Comparison of ENCODE assay signal across 1 cellular context in genomic region chr1:22208265-22208972, GRCh38.
TF ChIP-seq lines count a peak whose summit lies in the region.

No MANE protein-coding gene starts in this region.

TF ChIP-seq in K562, 482 proteins besides CTCF, POLR2A, EP300 and RAD21 (continued from another document and continues in another):
- TF ChIP-seq ZBTB40 (IDR thresholded peaks at IDR 0.05) (no peak), ZBTB40 (CRISPR knock-in tag; IDR thresholded peaks at IDR 0.05) (no peak), MTA3 (IDR thresholded peaks at IDR 0.05; ENCODE audit: borderline replicate concordance) (peak; percentile 79; the same call in 1 of the 2 replicates), TRIM25 (IDR thresholded peaks at IDR 0.05; ENCODE audit: borderline replicate concordance) (no peak), RBBP5 (IDR thresholded peaks at IDR 0.05; ENCODE audit: borderline replicate concordance, insufficient read depth, low read length, poor library complexity, severe bottlenecking) (no peak), ATF2 (CRISPR knock-in tag; IDR thresholded peaks at IDR 0.05) (no peak), HLTF (IDR thresholded peaks at IDR 0.05) (no peak), E2F4 (CRISPR knock-in tag; IDR thresholded peaks at IDR 0.05; ENCODE audit: low read depth) (no peak), SIRT6 (IDR thresholded peaks at IDR 0.05; ENCODE audit: low read depth, low read length) (no peak), CHD1 (IDR thresholded peaks at IDR 0.05; ENCODE audit: low read length) (no peak), RCOR1 (IDR thresholded peaks at IDR 0.05; ENCODE audit: borderline replicate concordance in 1 of 2, low read depth in 2 of 2, low read length in 2 of 2) (0 out of 4 replicates have a peak, but pooled peaks of 1 of the 2 experiments have one; percentile 29), ZNF134 (CRISPR knock-in tag; conservative IDR thresholded peaks at IDR 0.05) (no peak), SETDB1 (IDR thresholded peaks at IDR 0.05; ENCODE audit: low read length) (no peak), ZNF280A (IDR thresholded peaks at IDR 0.05; ENCODE audit: low read depth, partially characterized antibody) (no peak), ZNF740 (CRISPR knock-in tag; IDR thresholded peaks at IDR 0.05) (0 out of 2 replicates have a peak, but pooled peaks have one; percentile 62), ZNF740 (tag; IDR thresholded peaks at IDR 0.05) (no peak), ZNF398 (CRISPR knock-in tag; IDR thresholded peaks at IDR 0.05) (no peak), DMBX1 (CRISPR knock-in tag; IDR thresholded peaks at IDR 0.05; ENCODE audit: borderline replicate concordance) (no peak), PBX2 (CRISPR knock-in tag; IDR thresholded peaks at IDR 0.05; ENCODE audit: low read depth) (no peak), PBX2 (tag; conservative IDR thresholded peaks at IDR 0.05; ENCODE audit: low read depth) (no peak), POLR3G (IDR thresholded peaks at IDR 0.05; ENCODE audit: extremely low read depth, insufficient read length, insufficient replicate concordance) (no peak), ZBTB8A (IDR thresholded peaks at IDR 0.05; ENCODE audit: partially characterized antibody) (no peak), MAFK (IDR thresholded peaks at IDR 0.05; ENCODE audit: low read length) (no peak), DACH1 (IDR thresholded peaks at IDR 0.05; ENCODE audit: partially characterized antibody) (no peak), SAFB (IDR thresholded peaks at IDR 0.05; ENCODE audit: borderline replicate concordance, low read depth, low read length) (no peak), L3MBTL2 (IDR thresholded peaks at IDR 0.05) (no peak), CBX1 (IDR thresholded peaks at IDR 0.05; ENCODE audit: low read depth) (no peak), KDM5B (IDR thresholded peaks at IDR 0.05; ENCODE audit: insufficient replicate concordance, low read depth, low read length) (no peak), STAG1 (CRISPR knock-in tag; IDR thresholded peaks at IDR 0.05; ENCODE audit: borderline replicate concordance) (0 out of 2 replicates have a peak, but pooled peaks have one; percentile 11), ESRRB (CRISPR knock-in tag; IDR thresholded peaks at IDR 0.05; ENCODE audit: borderline replicate concordance) (no peak), CREM (IDR thresholded peaks at IDR 0.05; ENCODE audit: low read depth) (peak; percentile 40; the same call in 1 of the 2 replicates), ZFP91 (CRISPR knock-in tag; IDR thresholded peaks at IDR 0.05) (no peak), SMAD1 (IDR thresholded peaks at IDR 0.05; ENCODE audit: low read depth, low read length, partially characterized antibody) (no peak)
